In the genomic region with DNA sequence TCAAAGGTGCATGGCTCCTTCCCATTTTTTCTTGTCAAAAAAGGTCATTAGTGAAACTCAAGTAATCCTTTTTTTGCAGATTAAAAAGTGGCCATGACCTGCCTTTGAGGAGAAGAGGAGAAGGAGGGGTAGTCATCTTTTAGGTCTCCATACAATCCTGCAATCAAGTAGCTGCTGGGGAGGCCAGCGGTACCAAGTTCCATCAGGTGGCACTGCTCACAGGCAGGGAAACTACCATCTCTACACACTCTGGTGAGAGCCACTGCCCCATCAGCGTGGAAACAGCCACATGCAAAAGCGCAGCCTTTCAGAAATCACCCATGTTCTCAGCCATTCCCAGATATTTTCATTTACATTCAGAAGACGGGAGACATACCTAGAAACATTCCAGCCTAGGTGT, we compare ENCODE assay signal across 26 cellular contexts.
"Had no signal": no experiment of that assay in that cellular context is flagged by ENCODE, and none has a peak within 500 bp of the region (broad histone marks: within the 10 kb centered on the region; RNA-seq: fewer than 3 reads in every experiment).

No MANE protein-coding gene starts in this region.

- H3K9me3 ChIP-seq: left lung, right lobe of liver, thoracic aorta, upper lobe of right lung had no signal

- H3K4me1 ChIP-seq: left lung, right lobe of liver, upper lobe of right lung had no signal

- H3K4me3 Mint-ChIP-seq: activated CD4-positive, alpha-beta T cell treated with anti-CD3 and anti-CD28 coated beads, Interleukin-2, amount 10 ng/mL, durations not matched to agents 24 days and 14 days; activated CD8-positive, alpha-beta T cell treated with anti-CD3 and anti-CD28 coated beads, Interleukin-2, amount 10 ng/mL, durations not matched to agents 7 days and 5 days; activated naive CD4-positive, alpha-beta T cell treated with anti-CD3 and anti-CD28 coated beads for 36 hours; activated naive CD8-positive, alpha-beta T cell treated with anti-CD3 and anti-CD28 coated beads, Interleukin-2, amount 10 ng/mL, durations not matched to agents 7 days and 5 days; dendritic cell treated with granulocyte-macrophage colony-stimulating factor and Interleukin-4, amounts not matched to agents 40 ng/mL and 50 ng/mL, for 4 days; neural crest cell; stimulated activated naive B cell treated with anti-CD40 and anti-IgM and Interleukin-4, amounts not matched to agents 10 μg/mL and 1 μg/mL and 100 μg/mL, for 72 hours; T-helper 17 cell had no signal

- H3K27me3 ChIP-seq: cardiac muscle cell, foreskin keratinocyte, left lung, right lobe of liver, upper lobe of right lung had no signal

- H3K27ac ChIP-seq: foreskin keratinocyte, left lung, right lobe of liver, SK-N-MC, skin epidermis, thoracic aorta, upper lobe of right lung had no signal

- H3K9me3 Mint-ChIP-seq: activated naive CD4-positive, alpha-beta T cell treated with anti-CD3 and anti-CD28 coated beads for 36 hours had no signal

- DNase-seq: activated CD4-positive, alpha-beta T cell treated with anti-CD3 and anti-CD28 coated beads, Interleukin-2, amount 10 ng/mL, durations not matched to agents 24 days and 14 days; activated CD8-positive, alpha-beta T cell treated with anti-CD3 and anti-CD28 coated beads, Interleukin-2, amount 10 ng/mL, durations not matched to agents 7 days and 5 days; activated effector memory CD4-positive, alpha-beta T cell treated with Interleukin-2 at 50 U/mL for 16 hours; activated naive CD4-positive, alpha-beta T cell treated with anti-CD3 and anti-CD28 coated beads for 36 hours; activated naive CD8-positive, alpha-beta T cell treated with anti-CD3 and anti-CD28 coated beads, Interleukin-2, amount 10 ng/mL, durations not matched to agents 7 days and 5 days; activated T-cell treated with anti-CD3 and anti-CD28 coated beads, Interleukin-2, amount 50 U/mL, for 1 hour; amygdala; effector CD8-positive, alpha-beta T cell; foreskin keratinocyte; left lung; occipital lobe; posterior cingulate gyrus; right lobe of liver; stimulated activated CD4-positive, alpha-beta T cell treated with anti-CD3 and anti-CD28 coated beads, Interleukin-15, amount 100 ng/mL, for 24 hours; stimulated activated naive B cell treated with anti-CD40 and anti-IgM and Interleukin-4, amounts not matched to agents 10 μg/mL and 1 μg/mL and 100 μg/mL, for 72 hours; SW 1271; T-helper 17 cell; upper lobe of right lung had no signal

- H3K36me3 ChIP-seq: cardiac muscle cell, left lung, right lobe of liver, thoracic aorta, upper lobe of right lung had no signal

- H3K4me3 ChIP-seq: cardiac muscle cell, left lung, lung, right lobe of liver, SK-N-MC, skin epidermis, thoracic aorta, upper lobe of right lung had no signal

- H3K27me3 Mint-ChIP-seq: activated CD4-positive, alpha-beta T cell treated with anti-CD3 and anti-CD28 coated beads, Interleukin-2, amount 10 ng/mL, durations not matched to agents 24 days and 14 days; activated naive CD8-positive, alpha-beta T cell treated with anti-CD3 and anti-CD28 coated beads, Interleukin-2, amount 10 ng/mL, durations not matched to agents 7 days and 5 days; dendritic cell treated with granulocyte-macrophage colony-stimulating factor and Interleukin-4, amounts not matched to agents 40 ng/mL and 50 ng/mL, for 4 days; stimulated activated naive B cell treated with anti-CD40 and anti-IgM and Interleukin-4, amounts not matched to agents 10 μg/mL and 1 μg/mL and 100 μg/mL, for 72 hours; T-helper 17 cell had no signal

- H3K27ac Mint-ChIP-seq: activated CD4-positive, alpha-beta T cell treated with anti-CD3 and anti-CD28 coated beads, Interleukin-2, amount 10 ng/mL, durations not matched to agents 24 days and 14 days; activated CD8-positive, alpha-beta T cell treated with anti-CD3 and anti-CD28 coated beads, Interleukin-2, amount 10 ng/mL, durations not matched to agents 7 days and 5 days; activated naive CD4-positive, alpha-beta T cell treated with anti-CD3 and anti-CD28 coated beads for 36 hours; activated naive CD8-positive, alpha-beta T cell treated with anti-CD3 and anti-CD28 coated beads, Interleukin-2, amount 10 ng/mL, durations not matched to agents 7 days and 5 days; dendritic cell treated with granulocyte-macrophage colony-stimulating factor and Interleukin-4, amounts not matched to agents 40 ng/mL and 50 ng/mL, for 4 days; stimulated activated naive B cell treated with anti-CD40 and anti-IgM and Interleukin-4, amounts not matched to agents 10 μg/mL and 1 μg/mL and 100 μg/mL, for 72 hours; T-helper 17 cell had no signal

- ATAC-seq: activated CD4-positive, CD25-positive, alpha-beta regulatory T cell treated with anti-CD3 and anti-CD28 coated beads, Interleukin-2, amount 50 U/mL, for 24 hours; activated CD8-positive, alpha-beta T cell treated with anti-CD3 and anti-CD28 coated beads, Interleukin-2, amount 10 ng/mL, durations not matched to agents 7 days and 5 days; foreskin keratinocyte; left lung; right lobe of liver; stimulated activated naive B cell treated with anti-CD40 and anti-IgM and Interleukin-4, amounts not matched to agents 10 μg/mL and 1 μg/mL and 100 μg/mL, for 72 hours; T-helper 17 cell; upper lobe of right lung had no signal
